9 cellular contexts compared by ENCODE assay signal in genomic region chr10:26335574-26336093, GRCh38.
A peak's percentile ranks its signal among the peaks of the same experiment; 100 is the strongest.
DNase-seq lines count a peak whose midpoint lies in the region; ATAC-seq and TF ChIP-seq lines count a peak whose summit lies in the region.
"Had no signal": no experiment of that assay in that cellular context is flagged by ENCODE, and none has a peak within 500 bp of the region (broad histone marks: within the 10 kb centered on the region; RNA-seq: fewer than 3 reads in every experiment).

No MANE protein-coding gene starts in this region.

- peaks cover 0 to 7% (median 4%) of the 10 kb centered on the region in 7 donors for H3K9me3 Mint-ChIP-seq in CD4-positive, CD25-positive, alpha-beta regulatory T cell

- peaks cover 5% of the 10 kb centered on the region for H3K4me1 ChIP-seq in CD4-positive, CD25-positive, alpha-beta regulatory T cell (ENCODE audit: control insufficient read depth, insufficient read depth, low read length, poor library complexity, severe bottlenecking)
- H3K4me1 ChIP-seq in gastroesophageal sphincter = no peaks in the 10 kb centered on the region

- peak overlapping the region; percentile 79 to 87 (median 85) for H3K4me3 Mint-ChIP-seq in CD4-positive, CD25-positive, alpha-beta regulatory T cell

- H3K27me3 Mint-ChIP-seq in CD4-positive, CD25-positive, alpha-beta regulatory T cell = peaks cover 9% of the 10 kb centered on the region

- H3K4me3 ChIP-seq in CD4-positive, CD25-positive, alpha-beta regulatory T cell (ENCODE audit: low read depth, low read length) = peak overlapping the region; percentile 71
- no peak overlapping the region for H3K4me3 ChIP-seq in gastroesophageal sphincter
- H3K4me3 ChIP-seq: lung had no signal

- H3K36me3 ChIP-seq in CD4-positive, CD25-positive, alpha-beta regulatory T cell (ENCODE audit: control insufficient read depth, insufficient read depth, low read length) = no peaks in the 10 kb centered on the region
- H3K36me3 ChIP-seq in gastroesophageal sphincter = no peaks in the 10 kb centered on the region

- H3K4me1 Mint-ChIP-seq in CD4-positive, CD25-positive, alpha-beta regulatory T cell = peaks cover 0 to 8% (median 5%) of the 10 kb centered on the region in 4 donors

- TF ChIP-seq POLR2A in gastroesophageal sphincter (IDR thresholded peaks at IDR 0.05) = no peak

- 60 to 73% methylated on average over 6 of the region's 6 CpGs for WGBS in gastroesophageal sphincter (ENCODE audit: low coverage in 1 of 2), 2 donors

- ATAC-seq in CD4-positive, CD25-positive, alpha-beta regulatory T cell (ENCODE audit: low read depth in 2 of 2) = peak in 1 of 2 donors; percentile 19
- ATAC-seq in HG03135 (IDR thresholded peaks at IDR 0.05; ENCODE audit: unreplicated experiment) (peak; percentile 61), gastroesophageal sphincter (no peak)

- H3K27ac Mint-ChIP-seq in CD4-positive, CD25-positive, alpha-beta regulatory T cell = peak overlapping the region in 1 of 3 donors; percentile 71

- H3K9me3 ChIP-seq in CD4-positive, CD25-positive, alpha-beta regulatory T cell (ENCODE audit: control insufficient read depth in 2 of 2, low read length in 2 of 2) = peaks cover 9 to 10% of the 10 kb centered on the region in 2 experiments
- H3K9me3 ChIP-seq in gastroesophageal sphincter = peaks cover 0 to 10% (median 0%) of the 10 kb centered on the region in 3 donors

- no peak for TF ChIP-seq CTCF in gastroesophageal sphincter (IDR thresholded peaks at IDR 0.05)

- peak in 1 of 3 donors; percentile 32 for DNase-seq in CD4-positive, CD25-positive, alpha-beta regulatory T cell
- DNase-seq in GM19240 (ENCODE audit: insufficient read length, low spot score) = peak; percentile 14
- DNase-seq in central memory CD4-positive, alpha-beta T cell = peak; percentile 0
- DNase-seq in NCI-H1048 (lab: John Stamatoyannopoulos, UW) = no peak
- DNase-seq in DMS53 treated with DMSO at 0.1 percent for 48 hours (lab: John Stamatoyannopoulos, UW; ENCODE audit: unreplicated experiment) = no peak
- DNase-seq in iPS-NIHi11 (ENCODE audit: low spot score) = no peak

- no peaks in the 10 kb centered on the region for H3K36me3 Mint-ChIP-seq in CD4-positive, CD25-positive, alpha-beta regulatory T cell

- H3K27ac ChIP-seq in CD4-positive, CD25-positive, alpha-beta regulatory T cell (ENCODE audit: insufficient read depth, low read length, poor library complexity, severe bottlenecking) = no peak overlapping the region
- no peak overlapping the region for H3K27ac ChIP-seq in gastroesophageal sphincter

- TF ChIP-seq EP300 in gastroesophageal sphincter (IDR thresholded peaks at IDR 0.05) = no peak

- H3K27me3 ChIP-seq in CD4-positive, CD25-positive, alpha-beta regulatory T cell (ENCODE audit: control insufficient read depth, insufficient read depth, low read length) = peaks cover 8% of the 10 kb centered on the region
- H3K27me3 ChIP-seq in gastroesophageal sphincter = no peaks in the 10 kb centered on the region

Comparison
In these comparisons a context has a peak if more than half of its experiments do, and no peak if none do; other contexts are left out.
1. DNase-seq: peak in GM19240 (single experiment) and central memory CD4-positive, alpha-beta T cell (single experiment); none in NCI-H1048 (single experiment), DMS53 treated with DMSO at 0.1 percent for 48 hours (single experiment) and iPS-NIHi11 (single experiment).